ENCODE assay signal across 7 cellular contexts in the genomic region with DNA sequence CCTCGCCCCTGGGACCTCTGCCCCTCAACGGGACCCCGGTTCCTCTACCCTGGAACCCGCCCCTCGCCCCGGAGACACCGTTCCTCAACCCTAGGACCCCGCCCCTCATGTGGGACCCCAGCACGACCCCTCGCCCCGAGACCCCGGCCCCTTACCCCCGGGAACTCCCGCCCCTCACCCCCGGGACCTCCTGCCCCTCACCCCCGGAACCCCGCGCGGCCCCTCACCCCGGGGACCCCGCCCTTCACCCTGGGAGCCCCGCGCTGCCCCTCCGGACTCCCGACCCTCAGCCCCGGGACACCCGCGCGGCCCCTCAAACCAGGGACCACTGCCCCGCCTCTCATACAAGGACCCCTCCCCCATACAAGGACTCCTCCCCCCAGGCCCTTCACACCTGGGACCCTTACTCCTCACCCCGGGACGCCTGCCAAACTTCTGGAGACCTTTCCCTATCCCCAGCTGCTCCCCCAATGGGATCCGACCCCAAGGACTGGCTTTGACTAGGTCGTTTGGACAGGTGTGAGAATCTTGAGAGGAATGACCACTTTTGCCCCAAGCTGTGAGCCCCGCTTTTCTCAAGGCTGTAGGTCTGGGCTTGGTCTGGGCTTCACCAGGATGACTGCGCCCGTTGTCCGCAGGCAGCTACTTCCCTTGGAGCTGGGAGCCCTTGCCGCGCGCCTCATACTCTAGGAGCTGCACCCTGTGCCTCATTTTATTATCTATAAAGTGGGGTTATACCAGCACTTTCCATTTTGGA. TPM values are rescaled to one million over a fixed set of nuclear protein-coding genes. Genes with fewer than 3 reads are reported as not detected.
A peak's percentile ranks its signal among the peaks of the same experiment; 100 is the strongest.
DNase-seq lines count a peak whose midpoint lies in the region; ATAC-seq and TF ChIP-seq lines count a peak whose summit lies in the region.

No MANE protein-coding gene starts in this region.

- DNase-seq in HCT116 (ENCODE audit: low read depth, low spot score) (no peak), SJSA1 (ENCODE audit: low read depth in 1 of 2, low spot score in 2 of 2) (no peak), left kidney (ENCODE audit: low read depth, low spot score) (peak; percentile 46)
- no peak for DNase-seq in central memory CD8-positive, alpha-beta T cell (ENCODE audit: low spot score in 2 of 2)
- no peak for DNase-seq in stimulated activated effector memory CD8-positive, alpha-beta T cell treated with anti-CD3 and anti-CD28 coated beads, Interleukin-12 subunit alpha, Interleukin-12 subunit beta, amount 100 ng/mL, for 72 hours (ENCODE audit: low spot score in 2 of 2)

- peak overlapping the region; percentile 57 to 75 for H3K4me3 ChIP-seq in HCT116 (replicated peaks in 1 of 2; ENCODE audit: low read depth in 1 of 2, low read length in 2 of 2)
- peak overlapping the region; percentile 99 for H3K4me3 ChIP-seq in SJSA1

- RAD21 ChIA-PET in HCT116 (lab: Charles Lee; ENCODE audit: low non-redundant PET in 1 of 2, low total read pairs in 2 of 2, uncharacterized antibody in 2 of 2, unreplicated experiment in 2 of 2), result interaction anchor here in 1 of 2 experiments (0.9 kb wide), 1 partner anchor 175 kb away, joined by 4 read pairs; no protein-coding TSS in a partner anchor

- H3K27ac Mint-ChIP-seq in central memory CD8-positive, alpha-beta T cell (ENCODE audit: low read depth), result peak overlapping the region; percentile 91
- peak overlapping the region; percentile 94 for H3K27ac Mint-ChIP-seq in stimulated activated effector memory CD8-positive, alpha-beta T cell treated with anti-CD3 and anti-CD28 coated beads, Interleukin-12 subunit alpha, Interleukin-12 subunit beta, amount 100 ng/mL, for 72 hours

- H3K36me3 ChIP-seq in HCT116 (ENCODE audit: control insufficient read depth in 1 of 2, insufficient read depth in 2 of 2, low read length in 2 of 2) (no peaks in the 10 kb centered on the region; a peak in 1 of 4 replicates), SJSA1 (peaks cover 30% of the 10 kb centered on the region)

- H4K20me1 ChIP-seq in HCT116 (ENCODE audit: insufficient read depth), result no peaks in the 10 kb centered on the region

- CTCF ChIA-PET in HCT116 (lab: Charles Lee), result no interaction called here

- H3K27ac ChIP-seq in HCT116 (ENCODE audit: low read depth, low read length) (no peak overlapping the region; the same call in 1 of the 2 replicates), SJSA1 (no peak overlapping the region)

- no peak for TF ChIP-seq CTCF in HCT116 (IDR thresholded peaks at IDR 0.05 in 2 of 3, conservative IDR thresholded peaks at IDR 0.05 in 1 of 3; ENCODE audit: borderline replicate concordance in 1 of 3, insufficient read depth in 1 of 3, low read depth in 2 of 3, low read length in 2 of 3)

- H3K9me3 ChIP-seq in HCT116 (ENCODE audit: control insufficient read depth in 1 of 2, insufficient read depth in 1 of 2, low read depth in 1 of 2, low read length in 2 of 2), result no peaks in the 10 kb centered on the region
- no peaks in the 10 kb centered on the region for H3K9me3 ChIP-seq in SJSA1 (replicated peaks)

- H3K27me3 Mint-ChIP-seq in central memory CD8-positive, alpha-beta T cell, result no peaks in the 10 kb centered on the region

- H3K4me2 ChIP-seq in HCT116 (ENCODE audit: low read length), result peak overlapping the region; percentile 87

- no peak for TF ChIP-seq RAD21 in HCT116 (IDR thresholded peaks at IDR 0.05; ENCODE audit: low read depth)

- peaks cover 63% of the 10 kb centered on the region for H3K79me2 ChIP-seq in HCT116 (ENCODE audit: insufficient read depth, low read length)

- TF ChIP-seq POLR2A in HCT116 (IDR thresholded peaks at IDR 0.05; ENCODE audit: borderline replicate concordance, extremely low read depth, insufficient read depth, insufficient read length), result no peak

- H3K27me3 ChIP-seq in HCT116 (ENCODE audit: insufficient read depth, low read length) (no peaks in the 10 kb centered on the region), SJSA1 (replicated peaks) (no peaks in the 10 kb centered on the region)

- no peak overlapping the region for H2AFZ ChIP-seq in HCT116 (ENCODE audit: low read depth, low read length, poor library complexity, severe bottlenecking)

- peak overlapping the region; percentile 72 for H3K9ac ChIP-seq in HCT116 (ENCODE audit: low read length)

- no peaks in the 10 kb centered on the region for H3K9me3 Mint-ChIP-seq in central memory CD8-positive, alpha-beta T cell
- H3K9me3 Mint-ChIP-seq in stimulated activated effector memory CD8-positive, alpha-beta T cell treated with anti-CD3 and anti-CD28 coated beads, Interleukin-12 subunit alpha, Interleukin-12 subunit beta, amount 100 ng/mL, for 72 hours, result no peaks in the 10 kb centered on the region

- ATAC-seq in HCT116 (no peak), GM19328 (IDR thresholded peaks at IDR 0.05; ENCODE audit: unreplicated experiment) (no peak), HG02938 (IDR thresholded peaks at IDR 0.05; ENCODE audit: unreplicated experiment) (no peak)
- no peak for ATAC-seq in central memory CD8-positive, alpha-beta T cell (replicated peaks; ENCODE audit: extremely low read depth, poor library complexity, severe bottlenecking)
- no peak for ATAC-seq in stimulated activated effector memory CD8-positive, alpha-beta T cell treated with anti-CD3 and anti-CD28 coated beads, Interleukin-12 subunit alpha, Interleukin-12 subunit beta, amount 100 ng/mL, for 72 hours

- no peaks in the 10 kb centered on the region for H3K9me2 ChIP-seq in HCT116 (ENCODE audit: insufficient read depth)

- no TSS peak for BruUV-seq in HCT116 (replicated peaks; lab: Mats Ljungman, UMichigan)

- POLR2A ChIA-PET in HCT116 (lab: Charles Lee), result interaction anchor here (0.6 kb wide), 1 partner anchor 65 kb away, joined by 3 read pairs; no protein-coding TSS in a partner anchor

- H3K4me1 ChIP-seq in HCT116 (ENCODE audit: control insufficient read depth in 1 of 2, insufficient read depth in 2 of 2, low read length in 2 of 2) (peaks cover 26 to 40% of the 10 kb centered on the region in 2 experiments), SJSA1 (replicated peaks) (peaks cover 46% of the 10 kb centered on the region)

- peak overlapping the region; percentile 91 for H3K4me3 Mint-ChIP-seq in central memory CD8-positive, alpha-beta T cell
- H3K4me3 Mint-ChIP-seq in stimulated activated effector memory CD8-positive, alpha-beta T cell treated with anti-CD3 and anti-CD28 coated beads, Interleukin-12 subunit alpha, Interleukin-12 subunit beta, amount 100 ng/mL, for 72 hours, result peak overlapping the region; percentile 88

- H3K4me1 Mint-ChIP-seq in central memory CD8-positive, alpha-beta T cell, result peaks cover 53% of the 10 kb centered on the region
- peaks cover 39% of the 10 kb centered on the region for H3K4me1 Mint-ChIP-seq in stimulated activated effector memory CD8-positive, alpha-beta T cell treated with anti-CD3 and anti-CD28 coated beads, Interleukin-12 subunit alpha, Interleukin-12 subunit beta, amount 100 ng/mL, for 72 hours

- H3K36me3 Mint-ChIP-seq in central memory CD8-positive, alpha-beta T cell (ENCODE audit: insufficient read depth), result peaks cover 12% of the 10 kb centered on the region
- H3K36me3 Mint-ChIP-seq in stimulated activated effector memory CD8-positive, alpha-beta T cell treated with anti-CD3 and anti-CD28 coated beads, Interleukin-12 subunit alpha, Interleukin-12 subunit beta, amount 100 ng/mL, for 72 hours, result peaks cover 40% of the 10 kb centered on the region

- intact Hi-C loops in HCT116 (cut with micrococcal nuclease), result loop anchor here (5.0 kb wide), 1 partner anchor 132 kb away; a partner anchor contains a TSS

TF ChIP-seq in HCT116, 20 proteins besides CTCF, POLR2A, EP300 and RAD21:
- no peak for TF ChIP-seq YY1 (IDR thresholded peaks at IDR 0.05; ENCODE audit: extremely low read depth, insufficient replicate concordance, low read depth, low read length)
- no peak for TF ChIP-seq EZH2 (IDR thresholded peaks at IDR 0.05)
- no peak for TF ChIP-seq CEBPB (IDR thresholded peaks at IDR 0.05; ENCODE audit: low read depth)
TF ChIP-seq in HCT116: peak in this region for 0.

RNA-seq across cellular contexts. Expression of gene DIP2A, which starts 0.8 kb away (rescaled TPM):
- 39.9 TPM for total RNA-seq in HCT116 (2021; ENCODE audit: unreplicated experiment)
- polyA plus RNA-seq in HCT116 (2012), result 23.9 and 28.0 TPM in 2 replicates
- total RNA-seq in SJSA1 (2014; rRNA removed; shearing (Covaris generic)), result 10.8 and 19.2 TPM in 2 replicates
